Comparison of ENCODE assay signal across 1 cellular context in the genomic region with DNA sequence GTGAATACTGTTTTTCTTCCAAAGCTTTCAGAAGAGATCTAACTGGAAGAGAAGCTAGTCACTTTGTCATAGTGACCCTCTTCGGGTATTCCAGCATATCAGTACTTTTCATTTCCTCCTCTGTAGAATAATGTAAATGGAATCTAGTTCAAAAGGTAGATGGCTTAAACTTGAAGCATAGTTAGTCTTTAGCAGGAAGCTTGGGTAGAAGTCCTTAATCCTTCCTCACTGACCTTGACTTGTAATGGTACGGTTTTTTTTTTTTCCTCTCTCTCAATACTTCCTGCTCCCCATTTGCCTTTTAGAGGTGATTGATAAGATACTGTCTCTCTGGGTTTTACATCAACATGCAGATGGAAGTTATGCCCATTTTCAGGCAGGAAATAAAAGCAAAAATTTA.
TF ChIP-seq lines count a peak whose summit lies in the region.

No MANE protein-coding gene starts in this region.

TF ChIP-seq in GM12878, 131 proteins besides CTCF, POLR2A, EP300 and RAD21 (continued from another document):
- TF ChIP-seq, protein P1, sequence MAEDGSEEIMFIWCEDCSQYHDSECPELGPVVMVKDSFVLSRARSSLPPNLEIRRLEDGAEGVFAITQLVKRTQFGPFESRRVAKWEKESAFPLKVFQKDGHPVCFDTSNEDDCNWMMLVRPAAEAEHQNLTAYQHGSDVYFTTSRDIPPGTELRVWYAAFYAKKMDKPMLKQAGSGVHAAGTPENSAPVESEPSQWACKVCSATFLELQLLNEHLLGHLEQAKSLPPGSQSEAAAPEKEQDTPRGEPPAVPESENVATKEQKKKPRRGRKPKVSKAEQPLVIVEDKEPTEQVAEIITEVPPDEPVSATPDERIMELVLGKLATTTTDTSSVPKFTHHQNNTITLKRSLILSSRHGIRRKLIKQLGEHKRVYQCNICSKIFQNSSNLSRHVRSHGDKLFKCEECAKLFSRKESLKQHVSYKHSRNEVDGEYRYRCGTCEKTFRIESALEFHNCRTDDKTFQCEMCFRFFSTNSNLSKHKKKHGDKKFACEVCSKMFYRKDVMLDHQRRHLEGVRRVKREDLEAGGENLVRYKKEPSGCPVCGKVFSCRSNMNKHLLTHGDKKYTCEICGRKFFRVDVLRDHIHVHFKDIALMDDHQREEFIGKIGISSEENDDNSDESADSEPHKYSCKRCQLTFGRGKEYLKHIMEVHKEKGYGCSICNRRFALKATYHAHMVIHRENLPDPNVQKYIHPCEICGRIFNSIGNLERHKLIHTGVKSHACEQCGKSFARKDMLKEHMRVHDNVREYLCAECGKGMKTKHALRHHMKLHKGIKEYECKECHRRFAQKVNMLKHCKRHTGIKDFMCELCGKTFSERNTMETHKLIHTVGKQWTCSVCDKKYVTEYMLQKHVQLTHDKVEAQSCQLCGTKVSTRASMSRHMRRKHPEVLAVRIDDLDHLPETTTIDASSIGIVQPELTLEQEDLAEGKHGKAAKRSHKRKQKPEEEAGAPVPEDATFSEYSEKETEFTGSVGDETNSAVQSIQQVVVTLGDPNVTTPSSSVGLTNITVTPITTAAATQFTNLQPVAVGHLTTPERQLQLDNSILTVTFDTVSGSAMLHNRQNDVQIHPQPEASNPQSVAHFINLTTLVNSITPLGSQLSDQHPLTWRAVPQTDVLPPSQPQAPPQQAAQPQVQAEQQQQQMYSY (CRISPR knock-in tag; IDR thresholded peaks at IDR 0.05), result no peak
- TF ChIP-seq SUZ12 (IDR thresholded peaks at IDR 0.05; ENCODE audit: unreplicated experiment) (no peak), RELA (IDR thresholded peaks at IDR 0.05; ENCODE audit: borderline replicate concordance, partially characterized antibody) (no peak), ZBED1 (IDR thresholded peaks at IDR 0.05; ENCODE audit: borderline replicate concordance) (no peak), SRF (IDR thresholded peaks at IDR 0.05; ENCODE audit: low read depth in 2 of 2, low read length in 2 of 2) (no peak), MEF2B (IDR thresholded peaks at IDR 0.05; ENCODE audit: partially characterized antibody, poor library complexity, severe bottlenecking) (no peak), TCF12 (IDR thresholded peaks at IDR 0.05; ENCODE audit: low read depth, low read length) (no peak), RFX5 (IDR thresholded peaks at IDR 0.05; ENCODE audit: low read depth, low read length) (no peak), SP1 (IDR thresholded peaks at IDR 0.05; ENCODE audit: low read depth, low read length) (no peak), BMI1 (IDR thresholded peaks at IDR 0.05; ENCODE audit: borderline replicate concordance) (no peak)
- TF ChIP-seq, protein P2, sequence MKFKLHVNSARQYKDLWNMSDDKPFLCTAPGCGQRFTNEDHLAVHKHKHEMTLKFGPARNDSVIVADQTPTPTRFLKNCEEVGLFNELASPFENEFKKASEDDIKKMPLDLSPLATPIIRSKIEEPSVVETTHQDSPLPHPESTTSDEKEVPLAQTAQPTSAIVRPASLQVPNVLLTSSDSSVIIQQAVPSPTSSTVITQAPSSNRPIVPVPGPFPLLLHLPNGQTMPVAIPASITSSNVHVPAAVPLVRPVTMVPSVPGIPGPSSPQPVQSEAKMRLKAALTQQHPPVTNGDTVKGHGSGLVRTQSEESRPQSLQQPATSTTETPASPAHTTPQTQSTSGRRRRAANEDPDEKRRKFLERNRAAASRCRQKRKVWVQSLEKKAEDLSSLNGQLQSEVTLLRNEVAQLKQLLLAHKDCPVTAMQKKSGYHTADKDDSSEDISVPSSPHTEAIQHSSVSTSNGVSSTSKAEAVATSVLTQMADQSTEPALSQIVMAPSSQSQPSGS (IDR thresholded peaks at IDR 0.05; ENCODE audit: low read length), result no peak
- TF ChIP-seq, protein P3, sequence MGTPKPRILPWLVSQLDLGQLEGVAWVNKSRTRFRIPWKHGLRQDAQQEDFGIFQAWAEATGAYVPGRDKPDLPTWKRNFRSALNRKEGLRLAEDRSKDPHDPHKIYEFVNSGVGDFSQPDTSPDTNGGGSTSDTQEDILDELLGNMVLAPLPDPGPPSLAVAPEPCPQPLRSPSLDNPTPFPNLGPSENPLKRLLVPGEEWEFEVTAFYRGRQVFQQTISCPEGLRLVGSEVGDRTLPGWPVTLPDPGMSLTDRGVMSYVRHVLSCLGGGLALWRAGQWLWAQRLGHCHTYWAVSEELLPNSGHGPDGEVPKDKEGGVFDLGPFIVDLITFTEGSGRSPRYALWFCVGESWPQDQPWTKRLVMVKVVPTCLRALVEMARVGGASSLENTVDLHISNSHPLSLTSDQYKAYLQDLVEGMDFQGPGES (IDR thresholded peaks at IDR 0.05), result no peak
- TF ChIP-seq, protein P4, sequence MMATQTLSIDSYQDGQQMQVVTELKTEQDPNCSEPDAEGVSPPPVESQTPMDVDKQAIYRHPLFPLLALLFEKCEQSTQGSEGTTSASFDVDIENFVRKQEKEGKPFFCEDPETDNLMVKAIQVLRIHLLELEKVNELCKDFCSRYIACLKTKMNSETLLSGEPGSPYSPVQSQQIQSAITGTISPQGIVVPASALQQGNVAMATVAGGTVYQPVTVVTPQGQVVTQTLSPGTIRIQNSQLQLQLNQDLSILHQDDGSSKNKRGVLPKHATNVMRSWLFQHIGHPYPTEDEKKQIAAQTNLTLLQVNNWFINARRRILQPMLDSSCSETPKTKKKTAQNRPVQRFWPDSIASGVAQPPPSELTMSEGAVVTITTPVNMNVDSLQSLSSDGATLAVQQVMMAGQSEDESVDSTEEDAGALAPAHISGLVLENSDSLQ (IDR thresholded peaks at IDR 0.05), result no peak
- TF ChIP-seq, protein P5, sequence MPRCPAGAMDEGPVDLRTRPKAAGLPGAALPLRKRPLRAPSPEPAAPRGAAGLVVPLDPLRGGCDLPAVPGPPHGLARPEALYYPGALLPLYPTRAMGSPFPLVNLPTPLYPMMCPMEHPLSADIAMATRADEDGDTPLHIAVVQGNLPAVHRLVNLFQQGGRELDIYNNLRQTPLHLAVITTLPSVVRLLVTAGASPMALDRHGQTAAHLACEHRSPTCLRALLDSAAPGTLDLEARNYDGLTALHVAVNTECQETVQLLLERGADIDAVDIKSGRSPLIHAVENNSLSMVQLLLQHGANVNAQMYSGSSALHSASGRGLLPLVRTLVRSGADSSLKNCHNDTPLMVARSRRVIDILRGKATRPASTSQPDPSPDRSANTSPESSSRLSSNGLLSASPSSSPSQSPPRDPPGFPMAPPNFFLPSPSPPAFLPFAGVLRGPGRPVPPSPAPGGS (IDR thresholded peaks at IDR 0.05; ENCODE audit: borderline replicate concordance, insufficient read depth, low read depth, low read length, poor library complexity, severe bottlenecking), result no peak
